21 cellular contexts compared by ENCODE assay signal in the genomic region with DNA sequence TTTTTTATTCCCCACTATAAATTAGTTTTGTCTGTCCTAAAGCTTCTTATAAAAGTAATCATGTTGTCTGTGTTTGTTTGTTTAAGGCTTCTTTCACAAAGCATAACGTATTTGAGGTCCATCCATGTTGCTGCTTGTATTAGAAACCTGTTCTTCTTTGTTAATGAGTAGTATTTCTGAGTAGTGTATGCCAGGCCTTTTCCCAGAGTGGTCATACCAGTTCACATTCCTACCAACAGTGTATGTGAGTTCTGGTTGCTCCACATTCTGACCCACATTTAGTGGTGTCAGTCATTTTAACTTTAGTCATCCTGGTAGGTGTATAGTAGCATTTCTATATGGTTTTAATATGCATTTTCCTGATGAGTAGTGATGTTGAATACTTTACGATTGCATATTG.
DNase-seq lines count a peak whose midpoint lies in the region; ATAC-seq, FAIRE-seq and TF ChIP-seq lines count a peak whose summit lies in the region.
"Had no signal": no experiment of that assay in that cellular context is flagged by ENCODE, and none has a peak within 500 bp of the region (broad histone marks: within the 10 kb centered on the region; RNA-seq: fewer than 3 reads in every experiment).

No MANE protein-coding gene starts in this region.

- H3K23ac ChIP-seq in trophoblast cell (ENCODE audit: low read length): no peak overlapping the region

- H3K36me3 ChIP-seq in RWPE2 (ENCODE audit: low read depth): no peaks in the 10 kb centered on the region
- no peaks in the 10 kb centered on the region for H3K36me3 ChIP-seq in trophoblast cell (ENCODE audit: control insufficient read depth in 1 of 2, insufficient read depth in 2 of 2, low read length in 2 of 2)
- H3K36me3 ChIP-seq in endodermal cell (ENCODE audit: control insufficient read depth, insufficient read depth, low read length): peaks cover 65% of the 10 kb centered on the region
- H3K36me3 ChIP-seq in ovary: no peaks in the 10 kb centered on the region
- H3K36me3 ChIP-seq: BE2C, HAP-1 had no signal

- no peaks in the 10 kb centered on the region for H3K4me1 Mint-ChIP-seq in endodermal cell
- H3K4me1 Mint-ChIP-seq in activated T-helper 17 cell treated with anti-CD3 and anti-CD28 coated beads, Interleukin-2, amount 50 U/mL, for 72 hours: peaks cover 8% of the 10 kb centered on the region

- H3K9me3 ChIP-seq in RWPE2 (ENCODE audit: severe bottlenecking): peaks cover 5% of the 10 kb centered on the region
- no peaks in the 10 kb centered on the region for H3K9me3 ChIP-seq in trophoblast cell (ENCODE audit: insufficient read depth, low read depth, low read length)
- H3K9me3 ChIP-seq in endodermal cell (ENCODE audit: control insufficient read depth, low read length): peaks cover 31% of the 10 kb centered on the region
- no peaks in the 10 kb centered on the region for H3K9me3 ChIP-seq in ovary
- H3K9me3 ChIP-seq: BE2C had no signal

- H2BK5ac ChIP-seq in trophoblast cell (ENCODE audit: low read depth, low read length, poor library complexity): no peak overlapping the region

- no peaks in the 10 kb centered on the region for H3K27me3 Mint-ChIP-seq in endodermal cell (ENCODE audit: insufficient read depth)
- no peaks in the 10 kb centered on the region for H3K27me3 Mint-ChIP-seq in activated T-helper 17 cell treated with anti-CD3 and anti-CD28 coated beads, Interleukin-2, amount 50 U/mL, for 72 hours

- no peak overlapping the region for H2BK120ac ChIP-seq in trophoblast cell (ENCODE audit: insufficient read depth, low read length, poor library complexity)

- no CpG with 5 or more reads among the region's 2 CpGs for WGBS in trophoblast cell (ENCODE audit: extremely low coverage, insufficient coverage, insufficient read length)
- WGBS in endodermal cell (ENCODE audit: insufficient coverage in 1 of 2, insufficient read length in 1 of 2), 2 experiments: 95% methylated on average over 2 of the region's 2 CpGs; no CpG with 5 or more reads in 1 of the 2 experiments
- 94 to 95% (median 95%) methylated on average over 2 of the region's 2 CpGs for WGBS in ovary, 3 donors

- no peak for DNase-seq in HTR-8/SVneo (ENCODE audit: insufficient read length, low spot score)
- DNase-seq in RWPE2 (ENCODE audit: low spot score): no peak
- peak; percentile 53 for DNase-seq in epithelial cell of prostate (ENCODE audit: low read depth, low spot score)
- peak; percentile 47 to 76 for DNase-seq in trophoblast cell
- no peak for DNase-seq in endodermal cell
- no peak for DNase-seq in ovary
- no peak for DNase-seq in NCI-H1930 (lab: John Stamatoyannopoulos, UW)
- DNase-seq: ACHN; BE2C; C1 segment of cervical spinal cord; Caco-2; CD4-positive, CD25-positive, alpha-beta regulatory T cell; DMS79; GDM1; IMR-90 had no signal

- ATAC-seq in RWPE2 (ENCODE audit: low read depth): 0 out of 3 replicates have a peak, but pooled peaks have one; percentile 14
- ATAC-seq in activated T-helper 17 cell treated with anti-CD3 and anti-CD28 coated beads, Interleukin-2, amount 50 U/mL, for 72 hours (replicated peaks): no peak
- ATAC-seq: K562 had no signal

- no peak overlapping the region for H2AFZ ChIP-seq in trophoblast cell (ENCODE audit: insufficient read depth, low read length, poor library complexity)

- no peak overlapping the region for H3K4me2 ChIP-seq in trophoblast cell (ENCODE audit: low read length)

- no peak for TF ChIP-seq EP300 in ovary (IDR thresholded peaks at IDR 0.05)

- H3K9ac ChIP-seq in trophoblast cell (ENCODE audit: low read length): no peak overlapping the region
- no peak overlapping the region for H3K9ac ChIP-seq in endodermal cell (ENCODE audit: extremely low read depth, low read length, poor library complexity, severe bottlenecking)

- no peaks in the 10 kb centered on the region for H3K79me2 ChIP-seq in trophoblast cell (ENCODE audit: control insufficient read depth, insufficient read depth, low read length, poor library complexity)

- no peaks in the 10 kb centered on the region for H3K79me1 ChIP-seq in trophoblast cell (ENCODE audit: low read length)

- TF ChIP-seq CTCF in RWPE2 (IDR thresholded peaks at IDR 0.05; ENCODE audit: poor library complexity, severe bottlenecking): no peak
- no peak for TF ChIP-seq CTCF in endodermal cell (conservative IDR thresholded peaks at IDR 0.05)
- TF ChIP-seq CTCF in ovary (IDR thresholded peaks at IDR 0.05): no peak

- intact Hi-C loops in ovary (cut with DNase I): no loop called here

- H3K27me3 ChIP-seq in RWPE2 (ENCODE audit: insufficient read depth, poor library complexity, severe bottlenecking) (no peaks in the 10 kb centered on the region), trophoblast cell (ENCODE audit: insufficient read depth, low read length) (no peaks in the 10 kb centered on the region), endodermal cell (ENCODE audit: control insufficient read depth, insufficient read depth, low read length, poor library complexity, severe bottlenecking) (no peaks in the 10 kb centered on the region), ovary (no peaks in the 10 kb centered on the region)
- H3K27me3 ChIP-seq: BE2C had no signal

- no peak overlapping the region for H3K27ac Mint-ChIP-seq in endodermal cell
- no peak overlapping the region for H3K27ac Mint-ChIP-seq in activated T-helper 17 cell treated with anti-CD3 and anti-CD28 coated beads, Interleukin-2, amount 50 U/mL, for 72 hours
- H3K27ac Mint-ChIP-seq: CD4-positive, CD25-positive, alpha-beta regulatory T cell had no signal

- no peak overlapping the region for H2AK5ac ChIP-seq in trophoblast cell (ENCODE audit: low read length)

- H3K18ac ChIP-seq in trophoblast cell (ENCODE audit: low read length): no peak overlapping the region

- H3K4me1 ChIP-seq in RWPE2 (ENCODE audit: insufficient read depth, poor library complexity, severe bottlenecking) (no peaks in the 10 kb centered on the region), trophoblast cell (ENCODE audit: control insufficient read depth in 1 of 2, insufficient read depth in 2 of 2, low read length in 2 of 2) (no peaks in the 10 kb centered on the region), endodermal cell (ENCODE audit: control insufficient read depth, insufficient read depth, low read length) (no peaks in the 10 kb centered on the region), ovary (ENCODE audit: insufficient read depth) (no peaks in the 10 kb centered on the region)
- H3K4me1 ChIP-seq: BE2C, Caco-2 had no signal

- FAIRE-seq in HTR-8/SVneo (lab: Jason Lieb, UNC): peak; percentile 82
- FAIRE-seq: A204.1, D721Med, H1, K562 had no signal

- no peak for TF ChIP-seq POLR2A in ovary (IDR thresholded peaks at IDR 0.05)

- H4K91ac ChIP-seq in trophoblast cell (ENCODE audit: low read depth, low read length): no peak overlapping the region

- no peak overlapping the region for H3K4me3 Mint-ChIP-seq in endodermal cell
- H3K4me3 Mint-ChIP-seq in activated T-helper 17 cell treated with anti-CD3 and anti-CD28 coated beads, Interleukin-2, amount 50 U/mL, for 72 hours: no peak overlapping the region
- H3K4me3 Mint-ChIP-seq: CD4-positive, CD25-positive, alpha-beta regulatory T cell had no signal

- H3K9me3 Mint-ChIP-seq in endodermal cell: peaks cover 17% of the 10 kb centered on the region
- H3K9me3 Mint-ChIP-seq in activated T-helper 17 cell treated with anti-CD3 and anti-CD28 coated beads, Interleukin-2, amount 50 U/mL, for 72 hours: peaks cover 17% of the 10 kb centered on the region

- no peak overlapping the region for H3K4me3 ChIP-seq in RWPE2 (ENCODE audit: severe bottlenecking)
- H3K4me3 ChIP-seq in trophoblast cell (ENCODE audit: low read depth, low read length): no peak overlapping the region
- no peak overlapping the region for H3K4me3 ChIP-seq in endodermal cell (ENCODE audit: low read length)
- H3K4me3 ChIP-seq in ovary: no peak overlapping the region
- H3K4me3 ChIP-seq: HAP-1, K562 had no signal

- H2BK12ac ChIP-seq in trophoblast cell (ENCODE audit: low read length): no peak overlapping the region

- no peak overlapping the region for H4K8ac ChIP-seq in trophoblast cell (ENCODE audit: low read depth, low read length)

- H4K12ac ChIP-seq in trophoblast cell (ENCODE audit: low read depth, low read length): no peak overlapping the region

- H3K36me3 Mint-ChIP-seq in endodermal cell (ENCODE audit: low read depth): peaks cover 62% of the 10 kb centered on the region
- peaks cover 16% of the 10 kb centered on the region for H3K36me3 Mint-ChIP-seq in activated T-helper 17 cell treated with anti-CD3 and anti-CD28 coated beads, Interleukin-2, amount 50 U/mL, for 72 hours (ENCODE audit: low read depth)
- H3K36me3 Mint-ChIP-seq: CD4-positive, CD25-positive, alpha-beta regulatory T cell had no signal

- no peak overlapping the region for H3K27ac ChIP-seq in RWPE2 (ENCODE audit: poor library complexity, severe bottlenecking)
- no peak overlapping the region for H3K27ac ChIP-seq in epithelial cell of prostate
- H3K27ac ChIP-seq in trophoblast cell (ENCODE audit: low read depth, low read length): no peak overlapping the region
- no peak overlapping the region for H3K27ac ChIP-seq in endodermal cell (ENCODE audit: low read depth, low read length)
- H3K27ac ChIP-seq in ovary: no peak overlapping the region

- no peak overlapping the region for H3K4ac ChIP-seq in trophoblast cell (ENCODE audit: low read depth, low read length)

- H3K14ac ChIP-seq in trophoblast cell (ENCODE audit: low read length): no peak overlapping the region

Comparison
In these comparisons a context has a peak if more than half of its experiments do, and no peak if none do; other contexts are left out.
1. DNase-seq: peak in epithelial cell of prostate (single experiment) and trophoblast cell (2 of 2); none in HTR-8/SVneo (single experiment), RWPE2 (single experiment), endodermal cell (single experiment), ovary (0 of 5) and NCI-H1930 (0 of 2).